In genomic region chr7:75439000-75439399, GRCh38 we compare ENCODE assay signal across 11 cellular contexts. TPM values are rescaled to one million over a fixed set of nuclear protein-coding genes. Genes with fewer than 3 reads are reported as not detected.
"Had no signal": no experiment of that assay in that cellular context is flagged by ENCODE, and none has a peak within 500 bp of the region (broad histone marks: within the 10 kb centered on the region; RNA-seq: fewer than 3 reads in every experiment).

No MANE protein-coding gene starts in this region.

RNA-seq across cellular contexts. Expression of gene SPDYE5, which starts 53.1 kb away (rescaled TPM):
- total RNA-seq: activated CD8-positive, alpha-beta memory T cell treated with anti-CD3 and anti-CD28 coated beads for 36 hours; fibroblast of lung; fibroblast of villous mesenchyme; gastroesophageal sphincter; hepatocyte; left ventricle myocardium inferior; occipital lobe; skeletal muscle tissue; subcutaneous adipose tissue; thoracic aorta; uterus had no signal
- polyA plus RNA-seq: fibroblast of lung had no signal
